Comparison of ENCODE assay signal across 35 cellular contexts in genomic region chr1:108151548-108151947, GRCh38.
"Had no signal": no experiment of that assay in that cellular context is flagged by ENCODE, and none has a peak within 500 bp of the region (broad histone marks: within the 10 kb centered on the region; RNA-seq: fewer than 3 reads in every experiment).

No MANE protein-coding gene starts in this region.

- H3K4me3 ChIP-seq: MG63 had no signal

- DNase-seq: Karpas-422, Kasumi-1, MG63, MM.1S, MV-4-11, NCI-H1048, NCI-H1092, NCI-H1092 treated with DMSO at 0.1 percent for 48 hours, NCI-H1105, NCI-H1105 treated with DMSO at 0.1 percent for 48 hours, NCI-H1417, NCI-H1417 treated with DMSO at 0.1 percent for 48 hours, NCI-H1436, NCI-H1436 treated with DMSO at 0.1 percent for 48 hours, NCI-H146, NCI-H1694, NCI-H1694 treated with DMSO at 0.1 percent for 48 hours, NCI-H187, NCI-H187 treated with DMSO at 0.1 percent for 48 hours, NCI-H1930, NCI-H2029, NCI-H2029 treated with DMSO at 0.1 percent for 48 hours, NCI-H2081, NCI-H2081 treated with DMSO at 0.1 percent for 48 hours, NCI-H2107, NCI-H2171, NCI-H2171 treated with DMSO at 0.1 percent for 48 hours, NCI-H2227 treated with DMSO at 0.1 percent for 48 hours, NCI-H226, NCI-H345, NCI-H446, NCI-H446 treated with DMSO at 0.1 percent for 48 hours, NCI-H510A, NCI-H510A treated with DMSO at 0.1 percent for 48 hours had no signal

- H3K9ac ChIP-seq: KMS-11 had no signal

- H3K27me3 ChIP-seq: MG63 had no signal

- H3K27ac ChIP-seq: KMS-11 had no signal

- H3K9me3 ChIP-seq: MG63 had no signal

- H3K4me2 ChIP-seq: KMS-11 had no signal
